ENCODE assay signal across 8 cellular contexts in the genomic region with DNA sequence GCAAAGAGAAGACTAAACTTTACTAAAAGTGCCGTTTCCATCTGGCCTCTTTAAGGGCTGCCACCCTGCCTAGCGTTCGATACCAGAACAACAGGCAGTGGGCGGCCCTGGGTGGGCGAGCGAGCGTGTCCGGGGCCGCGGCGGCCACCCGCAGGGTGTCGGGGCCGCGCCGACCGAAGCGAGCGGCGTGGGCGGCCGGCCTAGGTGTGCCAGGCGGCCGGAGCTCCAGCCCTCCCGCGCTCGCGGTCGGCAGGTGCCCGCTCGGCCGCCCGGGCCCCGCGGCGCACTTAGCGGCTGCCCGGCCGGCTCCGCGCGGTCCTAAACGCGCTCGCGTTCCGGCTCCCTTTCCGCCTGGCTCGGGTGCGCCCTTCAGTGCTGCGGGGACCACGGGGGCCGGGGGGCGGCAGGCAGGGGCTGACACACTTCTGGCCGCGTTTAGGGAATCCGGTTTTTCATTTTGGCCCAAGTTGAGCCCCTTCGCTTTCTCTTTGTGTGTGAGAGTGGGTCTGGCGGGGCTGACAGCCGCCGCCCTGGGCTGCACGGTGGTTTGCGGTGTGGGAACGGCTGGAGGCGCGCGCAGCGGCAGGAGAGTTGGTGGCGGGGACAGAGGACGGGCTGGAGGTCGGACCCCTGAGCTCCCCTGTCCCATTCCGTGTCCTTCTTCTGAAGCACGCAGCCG. TPM values are rescaled to one million over a fixed set of nuclear protein-coding genes. Genes with fewer than 3 reads are reported as not detected.
DNase-seq lines count a peak whose midpoint lies in the region; ATAC-seq, FAIRE-seq and TF ChIP-seq lines count a peak whose summit lies in the region.

No MANE protein-coding gene starts in this region.

- ATAC-seq in HG03045 (IDR thresholded peaks at IDR 0.05; ENCODE audit: unreplicated experiment) = peak; percentile 31

- no peak for TF ChIP-seq CTCF in AG04449 (IDR thresholded peaks at IDR 0.05; ENCODE audit: insufficient read depth, low read length, missing control alignments)

- CTCF ChIA-PET in AG04449 (lab: Yijun Ruan, JAX) = interaction anchor here (2.4 kb wide), 1 partner anchor 36 kb away, joined by 8 read pairs; no protein-coding TSS in a partner anchor

- POLR2A ChIA-PET in AG04449 (lab: Yijun Ruan, JAX) = no interaction called here

- H3K27me3 ChIP-seq in iPS-20b (ENCODE audit: insufficient read depth, low read length) = peaks cover 98% of the 10 kb centered on the region
- peaks cover 79% of the 10 kb centered on the region for H3K27me3 ChIP-seq in skeletal muscle satellite cell (ENCODE audit: control insufficient read depth, insufficient read depth, low read length)

- H3K9ac ChIP-seq in iPS-20b (ENCODE audit: low read depth, low read length) (no peak overlapping the region), skeletal muscle satellite cell (ENCODE audit: low read depth, low read length) (no peak overlapping the region)

- FAIRE-seq in GM12891 (lab: Jason Lieb, UNC) = peak; percentile 65

- DNase-seq in AG04449 (ENCODE audit: low read depth, low spot score) (no peak), GM12891 (ENCODE audit: insufficient read length, low spot score) (peak; percentile 64), RPMI8226 (peak; percentile 64), astrocyte of the hippocampus (ENCODE audit: low read depth, low spot score) (peak; percentile 70), kidney glomerular epithelial cell (lab: John Stamatoyannopoulos, UW) (no peak)

- H3K4me1 ChIP-seq in iPS-20b (ENCODE audit: insufficient read depth, low read length) = peaks cover 14% of the 10 kb centered on the region; the same call in 1 of the 2 replicates
- peaks cover 31% of the 10 kb centered on the region for H3K4me1 ChIP-seq in skeletal muscle satellite cell (ENCODE audit: control insufficient read depth, insufficient read depth, low read length)

- H3K4me3 ChIP-seq in AG04449 (ENCODE audit: low read depth, low read length) (peak overlapping the region; percentile 46), iPS-20b (ENCODE audit: low read length) (peak overlapping the region; percentile 81), skeletal muscle satellite cell (ENCODE audit: low read length) (peak overlapping the region; percentile 65)

- no peaks in the 10 kb centered on the region for H3K36me3 ChIP-seq in iPS-20b (ENCODE audit: insufficient read depth, low read depth, low read length)
- no peaks in the 10 kb centered on the region for H3K36me3 ChIP-seq in skeletal muscle satellite cell (ENCODE audit: insufficient read depth, low read length)

- no peak for TF ChIP-seq POLR2A in GM12891 (IDR thresholded peaks at IDR 0.05; ENCODE audit: low read depth, low read length)

- H3K9me3 ChIP-seq in iPS-20b (ENCODE audit: insufficient read depth, low read depth, low read length) = no peaks in the 10 kb centered on the region; the same call in 1 of the 2 replicates
- no peaks in the 10 kb centered on the region for H3K9me3 ChIP-seq in skeletal muscle satellite cell (replicated peaks; ENCODE audit: low read length)

- H3K4me2 ChIP-seq in skeletal muscle satellite cell (ENCODE audit: low read length) = peak overlapping the region; percentile 91

- no peak overlapping the region for H3K27ac ChIP-seq in iPS-20b (ENCODE audit: low read length)

TF ChIP-seq in GM12891, 5 proteins besides CTCF, POLR2A, EP300 and RAD21:
- peak; percentile 48 for TF ChIP-seq PAX5 (IDR thresholded peaks at IDR 0.05; ENCODE audit: insufficient read depth, low read length, severe bottlenecking)
- no peak for TF ChIP-seq POU2F2 (IDR thresholded peaks at IDR 0.05; ENCODE audit: low read depth, low read length)
- no peak for TF ChIP-seq POLR2AphosphoS5 (IDR thresholded peaks at IDR 0.05; ENCODE audit: low read depth, low read length)

RNA-seq across cellular contexts. Expression of a gene that starts 2.9 kb away (rescaled TPM):
- polyA plus RNA-seq in GM12891 (2012; ENCODE audit: low read depth, missing spikeins) = not detected
- total RNA-seq in skeletal muscle satellite cell (2012; rRNA removed) = not detected in 2 replicates

Comparison
In these comparisons a context has a peak if more than half of its experiments do, and no peak if none do; other contexts are left out.
1. DNase-seq: peak in GM12891 (single experiment), RPMI8226 (single experiment) and astrocyte of the hippocampus (single experiment); none in AG04449 (single experiment) and kidney glomerular epithelial cell (single experiment).
2. Peak in every context shown above with its lines, with median percentiles within 50 percentile points of each other: H3K4me3 ChIP-seq.